1 cellular context compared by ENCODE assay signal in the genomic region with DNA sequence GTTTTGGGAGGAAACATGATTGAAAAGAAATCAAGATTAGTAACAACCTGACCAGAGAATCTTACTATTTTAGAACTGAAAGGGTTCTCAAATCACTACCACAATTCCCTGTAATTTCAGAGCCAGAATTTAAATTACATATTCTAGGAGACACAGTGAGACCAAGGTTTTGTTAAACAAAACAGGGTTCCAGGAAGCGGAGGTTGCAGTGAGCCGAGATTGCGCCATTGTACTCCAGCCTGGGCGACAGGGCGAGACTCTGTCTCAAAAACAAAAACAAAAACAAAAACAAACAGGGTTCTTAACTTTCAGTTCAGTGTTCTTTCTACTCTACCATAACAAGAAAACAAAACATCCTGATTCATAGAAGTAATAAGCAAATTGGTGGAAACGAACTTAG.
TF ChIP-seq lines count a peak whose summit lies in the region.

No MANE protein-coding gene starts in this region.

TF ChIP-seq in H1, 55 proteins besides CTCF, POLR2A, EP300 and RAD21:
- TF ChIP-seq CEBPB (IDR thresholded peaks at IDR 0.05; ENCODE audit: low read depth, low read length) (peak; percentile 89), RBBP5 (IDR thresholded peaks at IDR 0.05; ENCODE audit: borderline replicate concordance, low read depth, low read length) (no peak), GABPA (IDR thresholded peaks at IDR 0.05; ENCODE audit: borderline replicate concordance, insufficient read depth, low read length) (no peak), KDM4A (IDR thresholded peaks at IDR 0.05; ENCODE audit: low read depth, low read length, severe bottlenecking) (no peak)
